1 cellular context compared by ENCODE assay signal in genomic region chr11:117094776-117095175, GRCh38.
TF ChIP-seq lines count a peak whose summit lies in the region.

No MANE protein-coding gene starts in this region.

TF ChIP-seq in GM23338, 12 proteins besides CTCF, POLR2A, EP300 and RAD21 (continued from another document):
- TF ChIP-seq ZNF462 (CRISPR knock-in tag; IDR thresholded peaks at IDR 0.05), result no peak
- TF ChIP-seq JUNB (IDR thresholded peaks at IDR 0.05; ENCODE audit: unreplicated experiment), result no peak
TF ChIP-seq in GM23338: peak in this region for 0.
